ENCODE assay signal across 9 cellular contexts in genomic region chr1:66332524-66332853, GRCh38.
A peak's percentile ranks its signal among the peaks of the same experiment; 100 is the strongest.
DNase-seq lines count a peak whose midpoint lies in the region; ATAC-seq and TF ChIP-seq lines count a peak whose summit lies in the region.
"Had no signal": no experiment of that assay in that cellular context is flagged by ENCODE, and none has a peak within 500 bp of the region (broad histone marks: within the 10 kb centered on the region; RNA-seq: fewer than 3 reads in every experiment).

No MANE protein-coding gene starts in this region.

- H3K4me3 ChIP-seq in breast epithelium (peak overlapping the region; percentile 44 to 69 (median 56)), tibial nerve (peak overlapping the region; percentile 25 to 54 (median 44))

- peaks cover 42% of the 10 kb centered on the region for H3K36me3 Mint-ChIP-seq in activated CD4-positive, alpha-beta T cell treated with anti-CD3 and anti-CD28 coated beads, Interleukin-2, amount 10 ng/mL, durations not matched to agents 7 days and 5 days (ENCODE audit: low read depth)
- H3K36me3 Mint-ChIP-seq in memory B cell: peaks cover 23% of the 10 kb centered on the region

- peak overlapping the region; percentile 98 for H3K27ac Mint-ChIP-seq in activated CD4-positive, alpha-beta T cell treated with anti-CD3 and anti-CD28 coated beads, Interleukin-2, amount 10 ng/mL, durations not matched to agents 7 days and 5 days
- peak overlapping the region; percentile 99 for H3K27ac Mint-ChIP-seq in memory B cell

- WGBS in tibial nerve, 2 donors: 5 to 6% methylated on average over 3 of the region's 3 CpGs

- no peaks in the 10 kb centered on the region for H3K9me3 ChIP-seq in breast epithelium
- H3K9me3 ChIP-seq in tibial nerve: no peaks in the 10 kb centered on the region

- no peaks in the 10 kb centered on the region for H3K36me3 ChIP-seq in breast epithelium
- H3K36me3 ChIP-seq in tibial nerve: no peaks in the 10 kb centered on the region

- no peak for TF ChIP-seq EP300 in tibial nerve (IDR thresholded peaks at IDR 0.05)

- ATAC-seq in memory B cell (ENCODE audit: low read depth): no peak

- H3K9me3 Mint-ChIP-seq in activated CD4-positive, alpha-beta T cell treated with anti-CD3 and anti-CD28 coated beads, Interleukin-2, amount 10 ng/mL, durations not matched to agents 7 days and 5 days: peaks cover 7% of the 10 kb centered on the region
- peaks cover 2% of the 10 kb centered on the region for H3K9me3 Mint-ChIP-seq in memory B cell

- DNase-seq in activated CD4-positive, alpha-beta T cell treated with anti-CD3 and anti-CD28 coated beads, Interleukin-2, amount 10 ng/mL, durations not matched to agents 7 days and 5 days: no peak
- DNase-seq in activated CD4-positive, alpha-beta T cell treated with anti-CD3 and anti-CD28 coated beads for 1 hour: no peak
- DNase-seq in breast epithelium (ENCODE audit: low spot score in 2 of 2) (no peak), memory B cell (ENCODE audit: low spot score in 2 of 2) (no peak), tibial nerve (ENCODE audit: low spot score in 2 of 2) (no peak), GM20000 (ENCODE audit: low spot score) (no peak), SIG-M5 treated with dmso at 0.1 percent for 504 hours (lab: John Stamatoyannopoulos, UW; ENCODE audit: unreplicated experiment) (no peak), retina (no peak)
- DNase-seq: NCI-H524 had no signal

- H3K4me3 Mint-ChIP-seq in activated CD4-positive, alpha-beta T cell treated with anti-CD3 and anti-CD28 coated beads, Interleukin-2, amount 10 ng/mL, durations not matched to agents 7 days and 5 days: peak overlapping the region; percentile 97
- peak overlapping the region; percentile 100 for H3K4me3 Mint-ChIP-seq in memory B cell

- no peaks in the 10 kb centered on the region for H3K27me3 ChIP-seq in breast epithelium
- no peaks in the 10 kb centered on the region for H3K27me3 ChIP-seq in tibial nerve

- POLR2A ChIA-PET in activated CD4-positive, alpha-beta T cell treated with anti-CD3 and anti-CD28 coated beads, Interleukin-2, amount 10 ng/mL, durations not matched to agents 7 days and 5 days (lab: Charles Lee): interaction anchor here (1.0 to 1.2 kb wide), 2 partner anchors 15 to 58 kb away, joined by 3 read pairs; no protein-coding TSS in a partner anchor

- H3K27ac ChIP-seq in breast epithelium (peak overlapping the region; percentile 87 to 92), tibial nerve (peak overlapping the region in 3 of 4 donors; percentile 80 to 88 (median 82))

- intact Hi-C loops in breast epithelium (cut with DNase I; ENCODE audit: low total_unique reads): no loop called here

- H3K4me1 Mint-ChIP-seq in activated CD4-positive, alpha-beta T cell treated with anti-CD3 and anti-CD28 coated beads, Interleukin-2, amount 10 ng/mL, durations not matched to agents 7 days and 5 days: peaks cover 58% of the 10 kb centered on the region
- H3K4me1 Mint-ChIP-seq in memory B cell: peaks cover 40% of the 10 kb centered on the region

- TF ChIP-seq CTCF in breast epithelium (IDR thresholded peaks at IDR 0.05) (no peak), tibial nerve (IDR thresholded peaks at IDR 0.05) (no peak), GM20000 (IDR thresholded peaks at IDR 0.05; ENCODE audit: extremely low read depth, missing control alignments) (no peak)

- H3K4me1 ChIP-seq in breast epithelium: no peaks in the 10 kb centered on the region
- peaks cover 0 to 62% (median 10%) of the 10 kb centered on the region in 4 donors for H3K4me1 ChIP-seq in tibial nerve

- no peaks in the 10 kb centered on the region for H3K27me3 Mint-ChIP-seq in activated CD4-positive, alpha-beta T cell treated with anti-CD3 and anti-CD28 coated beads, Interleukin-2, amount 10 ng/mL, durations not matched to agents 7 days and 5 days
- H3K27me3 Mint-ChIP-seq in memory B cell: no peaks in the 10 kb centered on the region

- CTCF ChIA-PET in activated CD4-positive, alpha-beta T cell treated with anti-CD3 and anti-CD28 coated beads, Interleukin-2, amount 10 ng/mL, durations not matched to agents 7 days and 5 days (lab: Charles Lee): interaction anchor here (0.6 to 3.1 kb wide), 16 partner anchors 10 to 1024 kb away, joined by 3 to 15 read pairs (median 4); no protein-coding TSS in a partner anchor

- TF ChIP-seq POLR2A in breast epithelium (IDR thresholded peaks at IDR 0.05) (no peak), tibial nerve (IDR thresholded peaks at IDR 0.05) (no peak)
